In the genomic region with DNA sequence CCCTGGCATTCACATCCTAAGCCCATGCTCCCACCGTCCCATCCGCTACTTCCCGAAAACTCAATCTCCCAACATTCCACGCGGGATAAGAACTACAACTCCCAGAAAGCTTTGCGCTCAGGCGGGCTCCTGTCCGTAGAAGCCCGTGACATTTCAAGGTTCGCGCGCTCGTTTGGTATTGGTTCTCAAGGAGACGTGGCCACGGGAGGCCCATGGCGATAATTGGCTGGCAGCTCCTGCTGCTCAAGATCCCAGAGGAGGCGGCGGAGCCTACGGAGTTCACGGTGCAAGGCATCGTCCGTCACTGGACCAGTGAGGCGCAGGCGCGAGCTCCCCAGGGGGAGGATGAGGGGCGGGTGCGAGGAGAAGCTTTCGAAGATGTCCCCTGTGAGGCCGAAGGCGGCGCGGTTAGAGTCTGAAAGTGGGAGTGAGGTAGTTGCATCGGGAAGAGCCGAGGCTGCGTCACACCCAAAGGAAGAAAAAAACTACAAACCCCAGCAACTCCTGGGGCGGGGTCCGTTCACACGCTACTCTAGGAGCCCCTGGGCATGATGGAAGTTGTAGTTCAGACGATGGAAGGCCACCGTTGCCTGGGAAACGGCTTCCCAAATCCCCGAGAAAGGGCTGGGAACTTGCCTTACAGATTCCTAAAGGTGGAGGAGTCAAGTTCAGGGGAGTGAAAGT, we compare ENCODE assay signal across 8 cellular contexts. TPM values are rescaled to one million over a fixed set of nuclear protein-coding genes. Genes with fewer than 3 reads are reported as not detected.
A peak's percentile ranks its signal among the peaks of the same experiment; 100 is the strongest.
DNase-seq lines count a peak whose midpoint lies in the region; ATAC-seq and TF ChIP-seq lines count a peak whose summit lies in the region.

No MANE protein-coding gene starts in this region.

- H3K9me3 Mint-ChIP-seq in progenitor cell of endocrine pancreas (ENCODE audit: low read depth) = no peaks in the 10 kb centered on the region

- peak; percentile 71 for ATAC-seq in HG02623 (IDR thresholded peaks at IDR 0.05; ENCODE audit: unreplicated experiment)
- peak; percentile 86 to 88 for ATAC-seq in left cardiac atrium

- peak overlapping the region; percentile 96 for H3K27ac Mint-ChIP-seq in progenitor cell of endocrine pancreas

- DNase-seq in GM10266 (ENCODE audit: extremely low spot score) = peak; percentile 99
- peak; percentile 99 for DNase-seq in NCI-H1105 treated with DMSO at 0.1 percent for 48 hours (lab: John Stamatoyannopoulos, UW)
- DNase-seq in SKM-1 treated with dmso at 0.1 percent for 144 hours (lab: John Stamatoyannopoulos, UW; ENCODE audit: unreplicated experiment) = peak; percentile 70
- DNase-seq in activated naive CD8-positive, alpha-beta T cell treated with anti-CD3 and anti-CD28 coated beads, Interleukin-2, amount 50 U/mL, for 16 hours (ENCODE audit: low read depth, low spot score) = peak; percentile 85
- peak; percentile 98 for DNase-seq in left cardiac atrium
- peak; percentile 91 for DNase-seq in progenitor cell of endocrine pancreas (ENCODE audit: low spot score, unreplicated experiment)
- peak; percentile 98 for DNase-seq in ureter (ENCODE audit: low spot score)

- no peaks in the 10 kb centered on the region for H3K36me3 Mint-ChIP-seq in progenitor cell of endocrine pancreas (ENCODE audit: insufficient read depth)

- H3K27me3 Mint-ChIP-seq in progenitor cell of endocrine pancreas = no peaks in the 10 kb centered on the region

- H3K4me3 Mint-ChIP-seq in progenitor cell of endocrine pancreas (ENCODE audit: low read depth) = peak overlapping the region; percentile 95

- peaks cover 12% of the 10 kb centered on the region for H3K4me1 Mint-ChIP-seq in progenitor cell of endocrine pancreas (ENCODE audit: low read depth)

- intact Hi-C loops in left cardiac atrium (cut with DNase I) = no loop called here

- TF ChIP-seq CTCF in GM10266 (IDR thresholded peaks at IDR 0.05; ENCODE audit: control insufficient read depth, insufficient read depth, low read depth, missing control alignments) = no peak
- no peak for TF ChIP-seq CTCF in progenitor cell of endocrine pancreas (IDR thresholded peaks at IDR 0.05; ENCODE audit: unreplicated experiment)

RNA-seq across cellular contexts. Expression of a gene that starts 1.2 kb away (rescaled TPM):
- total RNA-seq in left cardiac atrium (1 to 10 TPM; 1.6 to 3.2 TPM), progenitor cell of endocrine pancreas (2.0 and 2.1 TPM in 2 replicates), ureter (2.2 TPM)

RNA-seq across cellular contexts. Expression of a gene that starts 19.7 kb away (rescaled TPM):
- 10 to 100 TPM; 14.9 to 23.8 TPM for total RNA-seq in left cardiac atrium
- total RNA-seq in progenitor cell of endocrine pancreas = 1.9 and 2.4 TPM in 2 replicates
- total RNA-seq in ureter = 21.2 TPM

RNA-seq across cellular contexts. Expression of a gene that starts 25.0 kb away (rescaled TPM):
- total RNA-seq in left cardiac atrium (not detected), progenitor cell of endocrine pancreas (1.4 and 2.4 TPM in 2 replicates), ureter (35.4 TPM)

RNA-seq across cellular contexts. Expression of a gene that starts 26.0 kb away (rescaled TPM):
- under 1 TPM; 0.29 to 0.92 TPM for total RNA-seq in left cardiac atrium
- total RNA-seq in progenitor cell of endocrine pancreas = 0.55 and 1.0 TPM in 2 replicates
- total RNA-seq in ureter = 0.91 TPM

RNA-seq across cellular contexts. Expression of a gene that starts 31.7 kb away (rescaled TPM):
- 1 to 10 TPM; 2.1 to 3.5 TPM for total RNA-seq in left cardiac atrium
- total RNA-seq in progenitor cell of endocrine pancreas = 5.4 and 6.9 TPM in 2 replicates
- total RNA-seq in ureter = 5.0 TPM

Comparison
In these comparisons a context has a peak if more than half of its experiments do, and no peak if none do; other contexts are left out.
1. Peak in every context shown above with its lines: DNase-seq and ATAC-seq.
2. RNA of a gene that starts 25.0 kb away (total RNA-seq): 35.4 TPM in ureter (single experiment); 1.4 to 2.4 TPM in progenitor cell of endocrine pancreas and not detected in left cardiac atrium; every median in the first group is over 10 times any median in the second.